In the genomic region with DNA sequence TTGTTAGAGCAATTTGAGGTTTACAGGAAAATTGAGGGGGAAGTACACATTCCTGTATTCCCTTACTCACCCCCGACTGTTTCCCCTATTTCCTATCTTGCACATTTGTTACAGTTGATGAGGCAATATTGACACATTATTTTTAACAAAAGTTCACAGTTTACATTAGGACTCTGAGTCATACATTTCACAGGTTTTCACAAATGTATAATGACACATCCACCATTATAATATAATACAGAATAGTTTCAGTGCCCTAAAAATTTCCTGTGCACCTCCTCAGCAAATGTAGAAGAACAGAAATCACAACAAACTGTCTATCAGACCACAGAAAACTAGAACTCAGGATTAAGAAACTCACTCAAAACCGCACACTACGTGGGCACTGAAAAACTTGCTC, we compare ENCODE assay signal across 17 cellular contexts.
DNase-seq lines count a peak whose midpoint lies in the region; ATAC-seq and TF ChIP-seq lines count a peak whose summit lies in the region.
"Had no signal": no experiment of that assay in that cellular context is flagged by ENCODE, and none has a peak within 500 bp of the region (broad histone marks: within the 10 kb centered on the region; RNA-seq: fewer than 3 reads in every experiment).

No MANE protein-coding gene starts in this region.

- H3K27me3 ChIP-seq in RWPE2 (ENCODE audit: insufficient read depth, poor library complexity, severe bottlenecking) = no peaks in the 10 kb centered on the region
- H3K27me3 ChIP-seq: uterus had no signal

- TF ChIP-seq CTCF in NB4 (IDR thresholded peaks at IDR 0.05; ENCODE audit: low read depth, low read length) (no peak), RWPE2 (IDR thresholded peaks at IDR 0.05; ENCODE audit: poor library complexity, severe bottlenecking) (no peak)

- no peak for TF ChIP-seq POLR2A in NB4 (IDR thresholded peaks at IDR 0.05; ENCODE audit: extremely low read depth, insufficient read length)

- no peaks in the 10 kb centered on the region for H3K36me3 ChIP-seq in RWPE2 (ENCODE audit: low read depth)
- H3K36me3 ChIP-seq: pancreas, uterus had no signal

- ATAC-seq in RWPE2 (ENCODE audit: low read depth) (peak; percentile 89), HG03139 (IDR thresholded peaks at IDR 0.05; ENCODE audit: unreplicated experiment) (no peak), GM18498 (IDR thresholded peaks at IDR 0.05; ENCODE audit: unreplicated experiment) (no peak)
- ATAC-seq: left lobe of liver had no signal

- no peaks in the 10 kb centered on the region for H3K9me3 ChIP-seq in RWPE2 (ENCODE audit: severe bottlenecking)
- H3K9me3 ChIP-seq: pancreas, uterus had no signal

- peak overlapping the region; percentile 21 for H3K27ac ChIP-seq in RWPE2 (ENCODE audit: poor library complexity, severe bottlenecking)
- H3K27ac ChIP-seq: pancreas, uterus had no signal

- DNase-seq in DMS53 (lab: John Stamatoyannopoulos, UW) (peak; percentile 77), NB4 (ENCODE audit: low read depth) (peak; percentile 53), RWPE2 (ENCODE audit: low spot score) (no peak), iris pigment epithelial cell (ENCODE audit: low read depth) (peak; percentile 6), RPMI8226 (no peak), NCI-H2029 treated with DMSO at 0.1 percent for 48 hours (lab: John Stamatoyannopoulos, UW) (no peak)
- DNase-seq: activated CD4-positive, alpha-beta T cell treated with anti-CD3 and anti-CD28 coated beads for 48 hours; activated gamma-delta T cell treated with Interleukin-2 at 50 U/mL for 16 hours; anterior cingulate cortex; EL; foreskin melanocyte; pancreas; stimulated activated CD4-positive, alpha-beta T cell treated with anti-CD3 and anti-CD28 coated beads, Interleukin-2, amount 100 ng/mL, for 24 hours; uterus had no signal

- peaks cover 13% of the 10 kb centered on the region for H3K4me1 ChIP-seq in RWPE2 (ENCODE audit: insufficient read depth, poor library complexity, severe bottlenecking)
- H3K4me1 ChIP-seq: pancreas, uterus had no signal

- H3K4me3 ChIP-seq in NB4 (ENCODE audit: low read depth, low read length) (no peak overlapping the region), RWPE2 (ENCODE audit: severe bottlenecking) (no peak overlapping the region)
- H3K4me3 ChIP-seq: pancreas, uterus had no signal

Comparison
In these comparisons a context has a peak if more than half of its experiments do, and no peak if none do; other contexts are left out.
1. DNase-seq: peak in DMS53 (single experiment), NB4 (single experiment) and iris pigment epithelial cell (single experiment); none in RWPE2 (single experiment), RPMI8226 (single experiment) and NCI-H2029 treated with DMSO at 0.1 percent for 48 hours (single experiment).